In genomic region chr18:68301436-68301835, GRCh38 we compare ENCODE assay signal across 9 cellular contexts.
"Had no signal": no experiment of that assay in that cellular context is flagged by ENCODE, and none has a peak within 500 bp of the region (broad histone marks: within the 10 kb centered on the region; RNA-seq: fewer than 3 reads in every experiment).

No MANE protein-coding gene starts in this region.

- FAIRE-seq: H54, HepG2 had no signal

- H3K27ac ChIP-seq: HL-60, KMS-11 had no signal

- ATAC-seq: HepG2 had no signal

- H3K4me2 ChIP-seq: KMS-11 had no signal

- H3K9ac ChIP-seq: KMS-11 had no signal

- DNase-seq: GOT3, H9, HCEC 1CT, Karpas-422, KBM-7 had no signal
